ENCODE assay signal across 8 cellular contexts in genomic region chr5:1294839-1295649, GRCh38. TPM values are rescaled to one million over a fixed set of nuclear protein-coding genes. Genes with fewer than 3 reads are reported as not detected.
DNase-seq lines count a peak whose midpoint lies in the region; ATAC-seq lines count a peak whose summit lies in the region.

TERT (minus strand) TSS chr5:1295068; CDS start chr5:1294989, 79 bp downstream.

- POLR2A ChIA-PET in CD4-positive, alpha-beta memory T cell (lab: Charles Lee; ENCODE audit: partially characterized antibody) = interaction anchor here (0.9 to 4.5 kb wide), 6 partner anchors 15 to 91 kb away, joined by 3 to 29 read pairs (median 8); partner anchors contain the start of gene CLPTM1L
- POLR2A ChIA-PET in activated CD4-positive, alpha-beta memory T cell treated with anti-CD3 and anti-CD28 coated beads for 36 hours (lab: Charles Lee) = interaction anchor here (0.6 to 1.5 kb wide), 3 partner anchors 21 to 50 kb away, joined by 3 to 6 read pairs (median 5); partner anchors contain the start of gene CLPTM1L

- no peaks in the 10 kb centered on the region for H3K27me3 Mint-ChIP-seq in CD4-positive, alpha-beta memory T cell
- H3K27me3 Mint-ChIP-seq in activated CD4-positive, alpha-beta memory T cell treated with anti-CD3 and anti-CD28 coated beads for 36 hours = no peaks in the 10 kb centered on the region

- DNase-seq in CD4-positive, alpha-beta memory T cell = peak; percentile 58 to 67 (median 62)
- DNase-seq in Karpas-422 = peak; percentile 92
- peak; percentile 83 for DNase-seq in activated CD4-positive, alpha-beta memory T cell treated with anti-CD3 and anti-CD28 coated beads for 36 hours
- no peak for DNase-seq in iPS DF 6.9 (ENCODE audit: low read depth, low spot score)
- DNase-seq in stimulated activated CD8-positive, alpha-beta memory T cell treated with anti-CD3 and anti-CD28 coated beads, Interleukin-12 subunit alpha, Interleukin-12 subunit beta, amount 100 ng/mL, for 24 hours (ENCODE audit: extremely low read depth) = peak; percentile 51
- no peak for DNase-seq in GF-D8 (lab: John Stamatoyannopoulos, UW)

- H3K4me1 Mint-ChIP-seq in CD4-positive, alpha-beta memory T cell = peaks cover 0 to 6% (median 0%) of the 10 kb centered on the region in 4 donors
- H3K4me1 Mint-ChIP-seq in activated CD4-positive, alpha-beta memory T cell treated with anti-CD3 and anti-CD28 coated beads for 36 hours (ENCODE audit: low read depth) = peaks cover 5% of the 10 kb centered on the region

- H3K36me3 ChIP-seq in CD4-positive, alpha-beta memory T cell (ENCODE audit: insufficient read depth, low read length) = no peaks in the 10 kb centered on the region
- H3K36me3 ChIP-seq in Karpas-422 (ENCODE audit: insufficient read depth, low read length) = no peaks in the 10 kb centered on the region
- H3K36me3 ChIP-seq in iPS DF 6.9 (ENCODE audit: control insufficient read depth, insufficient read depth, low read length) = no peaks in the 10 kb centered on the region

- peak within 1 kb of the TSS in 1 of 2 donors; percentile 45 for H3K4me3 ChIP-seq in CD4-positive, alpha-beta memory T cell (ENCODE audit: low read length in 2 of 2)
- H3K4me3 ChIP-seq in Karpas-422 (ENCODE audit: low read length) (peak within 1 kb of the TSS; percentile 67), iPS DF 6.9 (ENCODE audit: low read length) (peak within 1 kb of the TSS; percentile 82)

- H3K79me2 ChIP-seq in Karpas-422 (ENCODE audit: low read length) = peaks cover 16% of the 10 kb centered on the region

- H2AFZ ChIP-seq in Karpas-422 (ENCODE audit: low read length) = peak within 1 kb of the TSS; percentile 86; the same call in 1 of the 2 replicates

- no peaks in the 10 kb centered on the region for H3K9me3 ChIP-seq in CD4-positive, alpha-beta memory T cell (ENCODE audit: control insufficient read depth in 1 of 2, low read length in 2 of 2)
- H3K9me3 ChIP-seq in Karpas-422 (ENCODE audit: low read length) (no peaks in the 10 kb centered on the region), iPS DF 6.9 (ENCODE audit: control insufficient read depth, insufficient read depth, low read length) (no peaks in the 10 kb centered on the region)

- H4K20me1 ChIP-seq in Karpas-422 (ENCODE audit: insufficient read depth, low read depth, low read length) = no peaks in the 10 kb centered on the region

- no peaks in the 10 kb centered on the region for H3K27me3 ChIP-seq in CD4-positive, alpha-beta memory T cell (ENCODE audit: insufficient read depth, low read length)
- H3K27me3 ChIP-seq in Karpas-422 (ENCODE audit: low read length) (no peaks in the 10 kb centered on the region), iPS DF 6.9 (ENCODE audit: control insufficient read depth, insufficient read depth, low read length) (no peaks in the 10 kb centered on the region)

- peak within 1 kb of the TSS in 5 of 8 donors; percentile 33 to 66 (median 49) for H3K4me3 Mint-ChIP-seq in CD4-positive, alpha-beta memory T cell
- peak within 1 kb of the TSS; percentile 49 for H3K4me3 Mint-ChIP-seq in activated CD4-positive, alpha-beta memory T cell treated with anti-CD3 and anti-CD28 coated beads for 36 hours

- no peak for ATAC-seq in GM21360 (IDR thresholded peaks at IDR 0.05; ENCODE audit: unreplicated experiment)
- no peak for ATAC-seq in HG03025 (IDR thresholded peaks at IDR 0.05; ENCODE audit: low FRiP score, unreplicated experiment)

- CTCF ChIA-PET in CD4-positive, alpha-beta memory T cell (lab: Charles Lee; ENCODE audit: partially characterized antibody) = no interaction called here
- CTCF ChIA-PET in activated CD4-positive, alpha-beta memory T cell treated with anti-CD3 and anti-CD28 coated beads for 36 hours (lab: Charles Lee) = interaction anchor here (1.0 kb wide), 1 partner anchor 126 kb away, joined by 3 read pairs; no protein-coding TSS in a partner anchor

- H3K4me2 ChIP-seq in Karpas-422 (ENCODE audit: low read depth, low read length, poor library complexity, severe bottlenecking) = peak within 1 kb of the TSS; percentile 89

- H3K27ac Mint-ChIP-seq in CD4-positive, alpha-beta memory T cell = no peak within 1 kb of the TSS
- no peak within 1 kb of the TSS for H3K27ac Mint-ChIP-seq in activated CD4-positive, alpha-beta memory T cell treated with anti-CD3 and anti-CD28 coated beads for 36 hours

- H3K36me3 Mint-ChIP-seq in CD4-positive, alpha-beta memory T cell = no peaks in the 10 kb centered on the region
- H3K36me3 Mint-ChIP-seq in activated CD4-positive, alpha-beta memory T cell treated with anti-CD3 and anti-CD28 coated beads for 36 hours = no peaks in the 10 kb centered on the region

- H3K9me2 ChIP-seq in Karpas-422 (replicated peaks; ENCODE audit: insufficient read depth, low read length) = no peaks in the 10 kb centered on the region

- H3K4me1 ChIP-seq in CD4-positive, alpha-beta memory T cell (ENCODE audit: insufficient read depth, low read length) = peaks cover 11% of the 10 kb centered on the region
- H3K4me1 ChIP-seq in Karpas-422 (ENCODE audit: low read length) (peaks cover 26% of the 10 kb centered on the region), iPS DF 6.9 (ENCODE audit: control insufficient read depth, insufficient read depth, low read length) (peaks cover 7% of the 10 kb centered on the region)

- no CpG with 5 or more reads among the region's 102 CpGs for WGBS in iPS DF 6.9 (ENCODE audit: insufficient coverage, insufficient read length)

- H3K9me3 Mint-ChIP-seq in CD4-positive, alpha-beta memory T cell = no peaks in the 10 kb centered on the region
- H3K9me3 Mint-ChIP-seq in activated CD4-positive, alpha-beta memory T cell treated with anti-CD3 and anti-CD28 coated beads for 36 hours = no peaks in the 10 kb centered on the region

- H3K9ac ChIP-seq in Karpas-422 (ENCODE audit: low read length) = peak within 1 kb of the TSS; percentile 72

- H3K27ac ChIP-seq in CD4-positive, alpha-beta memory T cell (ENCODE audit: low read depth, low read length) = no peak within 1 kb of the TSS
- no peak within 1 kb of the TSS for H3K27ac ChIP-seq in Karpas-422 (ENCODE audit: low read length)
- H3K27ac ChIP-seq in iPS DF 6.9 (ENCODE audit: low read length) = no peak within 1 kb of the TSS

- intact Hi-C loops in CD4-positive, alpha-beta memory T cell (cut with micrococcal nuclease) = loop anchor here (1.0 kb wide), 2 partner anchors 20 to 50 kb away; partner anchors contain the start of gene CLPTM1L
- intact Hi-C loops in activated CD4-positive, alpha-beta memory T cell treated with anti-CD3 and anti-CD28 coated beads for 36 hours (cut with micrococcal nuclease) = loop anchor here (10.0 kb wide), 1 partner anchor 50 kb away; the partner anchor contains the start of gene CLPTM1L

RNA-seq across cellular contexts. Expression of gene TERT, which starts in this region (rescaled TPM):
- not detected for total RNA-seq in CD4-positive, alpha-beta memory T cell
- under 1 TPM; 0.12 to 0.13 TPM for polyA plus RNA-seq in CD4-positive, alpha-beta memory T cell
- 2.2 and 3.3 TPM in 2 replicates for total RNA-seq in Karpas-422 (2014; rRNA removed; shearing (Covaris generic); ENCODE audit: low replicate concordance)
- total RNA-seq in activated CD4-positive, alpha-beta memory T cell treated with anti-CD3 and anti-CD28 coated beads for 36 hours = 1 to 10 TPM; 4.7 to 7.3 TPM

Comparison
In these comparisons a context has a peak if more than half of its experiments do, and no peak if none do; other contexts are left out.
1. Peak in DNase-seq in CD4-positive, alpha-beta memory T cell; RNA of the gene not detected or under 1 TPM.
2. DNase-seq: peak in Karpas-422 (single experiment), activated CD4-positive, alpha-beta memory T cell treated with anti-CD3 and anti-CD28 coated beads for 36 hours (single experiment) and stimulated activated CD8-positive, alpha-beta memory T cell treated with anti-CD3 and anti-CD28 coated beads, Interleukin-12 subunit alpha, Interleukin-12 subunit beta, amount 100 ng/mL, for 24 hours (single experiment); none in iPS DF 6.9 (single experiment) and GF-D8 (single experiment).